1 cellular context compared by ENCODE assay signal in the genomic region with DNA sequence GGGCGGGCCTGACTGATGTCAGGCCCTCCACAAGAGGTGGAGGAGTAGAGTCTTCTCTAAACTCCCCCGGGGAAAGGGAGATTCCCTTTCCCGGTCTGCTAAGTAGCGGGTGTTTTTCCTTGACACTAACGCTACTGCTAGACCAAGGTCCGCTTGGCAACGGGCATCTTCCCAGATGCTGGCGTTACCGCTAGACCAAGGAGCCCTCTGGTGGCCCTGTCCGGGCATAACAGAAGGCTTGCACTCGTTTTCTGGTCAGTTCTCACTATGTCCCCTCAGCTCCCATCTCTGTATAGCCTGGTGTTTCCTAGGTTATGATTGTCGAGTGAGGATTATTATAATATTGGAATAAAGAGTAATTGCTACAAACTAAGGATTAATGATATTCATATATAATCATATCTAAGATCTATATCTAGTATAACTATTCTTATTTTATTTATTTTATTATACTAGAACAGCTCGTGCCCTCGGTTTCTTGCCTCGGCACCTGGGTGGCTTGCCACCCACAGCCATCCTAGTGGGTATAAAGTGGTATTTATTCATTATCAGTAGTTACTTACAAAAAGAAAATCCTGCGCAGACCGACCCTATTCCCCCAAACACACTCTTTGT.
TF ChIP-seq lines count a peak whose summit lies in the region.

No MANE protein-coding gene starts in this region.

TF ChIP-seq in HepG2, 621 proteins besides CTCF, POLR2A, EP300 and RAD21:
- TF ChIP-seq THAP11 (CRISPR knock-in tag; IDR thresholded peaks at IDR 0.05) = 0 out of 2 replicates have a peak, but pooled peaks have one; percentile 18
- TF ChIP-seq STAG1 (CRISPR knock-in tag; IDR thresholded peaks at IDR 0.05) = peak; percentile 78
- peak; percentile 26; the same call in 1 of the 2 replicates for TF ChIP-seq ZNF264 (CRISPR knock-in tag; IDR thresholded peaks at IDR 0.05)
- 0 out of 2 replicates have a peak, but pooled peaks have one; percentile 9 for TF ChIP-seq FOSL2 (CRISPR knock-in tag; IDR thresholded peaks at IDR 0.05)
- peak; percentile 32; the same call in 1 of the 2 replicates for TF ChIP-seq SMC3 (IDR thresholded peaks at IDR 0.05; ENCODE audit: low read length)
- TF ChIP-seq CBX5 (CRISPR knock-in tag; IDR thresholded peaks at IDR 0.05; ENCODE audit: borderline replicate concordance) = 0 out of 2 replicates have a peak, but pooled peaks have one; percentile 49
- peak; percentile 86 for TF ChIP-seq ZBTB38 (CRISPR knock-in tag; IDR thresholded peaks at IDR 0.05)
- TF ChIP-seq, protein P1, sequence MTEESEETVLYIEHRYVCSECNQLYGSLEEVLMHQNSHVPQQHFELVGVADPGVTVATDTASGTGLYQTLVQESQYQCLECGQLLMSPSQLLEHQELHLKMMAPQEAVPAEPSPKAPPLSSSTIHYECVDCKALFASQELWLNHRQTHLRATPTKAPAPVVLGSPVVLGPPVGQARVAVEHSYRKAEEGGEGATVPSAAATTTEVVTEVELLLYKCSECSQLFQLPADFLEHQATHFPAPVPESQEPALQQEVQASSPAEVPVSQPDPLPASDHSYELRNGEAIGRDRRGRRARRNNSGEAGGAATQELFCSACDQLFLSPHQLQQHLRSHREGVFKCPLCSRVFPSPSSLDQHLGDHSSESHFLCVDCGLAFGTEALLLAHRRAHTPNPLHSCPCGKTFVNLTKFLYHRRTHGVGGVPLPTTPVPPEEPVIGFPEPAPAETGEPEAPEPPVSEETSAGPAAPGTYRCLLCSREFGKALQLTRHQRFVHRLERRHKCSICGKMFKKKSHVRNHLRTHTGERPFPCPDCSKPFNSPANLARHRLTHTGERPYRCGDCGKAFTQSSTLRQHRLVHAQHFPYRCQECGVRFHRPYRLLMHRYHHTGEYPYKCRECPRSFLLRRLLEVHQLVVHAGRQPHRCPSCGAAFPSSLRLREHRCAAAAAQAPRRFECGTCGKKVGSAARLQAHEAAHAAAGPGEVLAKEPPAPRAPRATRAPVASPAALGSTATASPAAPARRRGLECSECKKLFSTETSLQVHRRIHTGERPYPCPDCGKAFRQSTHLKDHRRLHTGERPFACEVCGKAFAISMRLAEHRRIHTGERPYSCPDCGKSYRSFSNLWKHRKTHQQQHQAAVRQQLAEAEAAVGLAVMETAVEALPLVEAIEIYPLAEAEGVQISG (CRISPR knock-in tag; IDR thresholded peaks at IDR 0.05) = peak; percentile 40; the same call in 1 of the 2 replicates
- peak; percentile 50; the same call in 1 of the 2 replicates for TF ChIP-seq ZMYM4 (CRISPR knock-in tag; IDR thresholded peaks at IDR 0.05)
- TF ChIP-seq HOXA3 (CRISPR knock-in tag; IDR thresholded peaks at IDR 0.05) = peak; percentile 32; the same call in 1 of the 2 replicates
- peak; percentile 74 for TF ChIP-seq HNF4A (CRISPR knock-in tag; IDR thresholded peaks at IDR 0.05)
- peak; percentile 37; the same call in 1 of the 2 replicates for TF ChIP-seq SALL1 (CRISPR knock-in tag; IDR thresholded peaks at IDR 0.05)
- peak; percentile 85 for TF ChIP-seq ZNF335 (CRISPR knock-in tag; IDR thresholded peaks at IDR 0.05)
- TF ChIP-seq, protein P2, sequence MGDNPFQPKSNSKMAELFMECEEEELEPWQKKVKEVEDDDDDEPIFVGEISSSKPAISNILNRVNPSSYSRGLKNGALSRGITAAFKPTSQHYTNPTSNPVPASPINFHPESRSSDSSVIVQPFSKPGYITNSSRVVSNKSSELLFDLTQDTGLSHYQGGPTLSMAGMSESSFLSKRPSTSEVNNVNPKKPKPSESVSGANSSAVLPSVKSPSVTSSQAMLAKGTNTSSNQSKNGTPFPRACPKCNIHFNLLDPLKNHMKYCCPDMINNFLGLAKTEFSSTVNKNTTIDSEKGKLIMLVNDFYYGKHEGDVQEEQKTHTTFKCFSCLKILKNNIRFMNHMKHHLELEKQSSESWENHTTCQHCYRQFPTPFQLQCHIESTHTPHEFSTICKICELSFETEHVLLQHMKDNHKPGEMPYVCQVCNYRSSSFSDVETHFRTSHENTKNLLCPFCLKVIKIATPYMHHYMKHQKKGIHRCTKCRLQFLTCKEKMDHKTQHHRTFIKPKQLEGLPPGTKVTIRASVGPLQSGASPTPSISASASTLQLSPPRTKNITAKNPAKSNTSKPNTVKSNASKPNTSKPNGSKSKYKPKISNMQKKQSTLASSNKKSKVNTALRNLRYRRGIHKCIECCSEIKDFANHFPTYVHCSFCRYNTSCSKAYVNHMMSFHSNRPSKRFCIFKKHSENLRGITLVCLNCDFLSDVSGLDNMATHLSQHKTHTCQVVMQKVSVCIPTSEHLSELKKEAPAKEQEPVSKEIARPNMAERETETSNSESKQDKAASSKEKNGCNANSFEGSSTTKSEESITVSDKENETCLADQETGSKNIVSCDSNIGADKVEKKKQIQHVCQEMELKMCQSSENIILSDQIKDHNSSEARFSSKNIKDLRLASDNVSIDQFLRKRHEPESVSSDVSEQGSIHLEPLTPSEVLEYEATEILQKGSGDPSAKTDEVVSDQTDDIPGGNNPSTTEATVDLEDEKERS (CRISPR knock-in tag; IDR thresholded peaks at IDR 0.05) = peak; percentile 86
- TF ChIP-seq, protein P3, sequence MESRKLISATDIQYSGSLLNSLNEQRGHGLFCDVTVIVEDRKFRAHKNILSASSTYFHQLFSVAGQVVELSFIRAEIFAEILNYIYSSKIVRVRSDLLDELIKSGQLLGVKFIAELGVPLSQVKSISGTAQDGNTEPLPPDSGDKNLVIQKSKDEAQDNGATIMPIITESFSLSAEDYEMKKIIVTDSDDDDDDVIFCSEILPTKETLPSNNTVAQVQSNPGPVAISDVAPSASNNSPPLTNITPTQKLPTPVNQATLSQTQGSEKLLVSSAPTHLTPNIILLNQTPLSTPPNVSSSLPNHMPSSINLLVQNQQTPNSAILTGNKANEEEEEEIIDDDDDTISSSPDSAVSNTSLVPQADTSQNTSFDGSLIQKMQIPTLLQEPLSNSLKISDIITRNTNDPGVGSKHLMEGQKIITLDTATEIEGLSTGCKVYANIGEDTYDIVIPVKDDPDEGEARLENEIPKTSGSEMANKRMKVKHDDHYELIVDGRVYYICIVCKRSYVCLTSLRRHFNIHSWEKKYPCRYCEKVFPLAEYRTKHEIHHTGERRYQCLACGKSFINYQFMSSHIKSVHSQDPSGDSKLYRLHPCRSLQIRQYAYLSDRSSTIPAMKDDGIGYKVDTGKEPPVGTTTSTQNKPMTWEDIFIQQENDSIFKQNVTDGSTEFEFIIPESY (CRISPR knock-in tag; IDR thresholded peaks at IDR 0.05) = peak; percentile 100
- TF ChIP-seq KDM3A (CRISPR knock-in tag; IDR thresholded peaks at IDR 0.05; ENCODE audit: low read depth) = 0 out of 2 replicates have a peak, but pooled peaks have one; percentile 32
- TF ChIP-seq, protein P4, sequence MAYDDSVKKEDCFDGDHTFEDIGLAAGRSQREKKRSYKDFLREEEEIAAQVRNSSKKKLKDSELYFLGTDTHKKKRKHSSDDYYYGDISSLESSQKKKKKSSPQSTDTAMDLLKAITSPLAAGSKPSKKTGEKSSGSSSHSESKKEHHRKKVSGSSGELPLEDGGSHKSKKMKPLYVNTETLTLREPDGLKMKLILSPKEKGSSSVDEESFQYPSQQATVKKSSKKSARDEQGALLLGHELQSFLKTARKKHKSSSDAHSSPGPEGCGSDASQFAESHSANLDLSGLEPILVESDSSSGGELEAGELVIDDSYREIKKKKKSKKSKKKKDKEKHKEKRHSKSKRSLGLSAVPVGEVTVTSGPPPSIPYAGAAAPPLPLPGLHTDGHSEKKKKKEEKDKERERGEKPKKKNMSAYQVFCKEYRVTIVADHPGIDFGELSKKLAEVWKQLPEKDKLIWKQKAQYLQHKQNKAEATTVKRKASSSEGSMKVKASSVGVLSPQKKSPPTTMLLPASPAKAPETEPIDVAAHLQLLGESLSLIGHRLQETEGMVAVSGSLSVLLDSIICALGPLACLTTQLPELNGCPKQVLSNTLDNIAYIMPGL (CRISPR knock-in tag; IDR thresholded peaks at IDR 0.05; ENCODE audit: borderline replicate concordance in 1 of 2, low read depth in 1 of 2) = peak in 1 of 2 experiments; percentile 49; a peak in 1 of 4 replicates
- TF ChIP-seq, protein P5, sequence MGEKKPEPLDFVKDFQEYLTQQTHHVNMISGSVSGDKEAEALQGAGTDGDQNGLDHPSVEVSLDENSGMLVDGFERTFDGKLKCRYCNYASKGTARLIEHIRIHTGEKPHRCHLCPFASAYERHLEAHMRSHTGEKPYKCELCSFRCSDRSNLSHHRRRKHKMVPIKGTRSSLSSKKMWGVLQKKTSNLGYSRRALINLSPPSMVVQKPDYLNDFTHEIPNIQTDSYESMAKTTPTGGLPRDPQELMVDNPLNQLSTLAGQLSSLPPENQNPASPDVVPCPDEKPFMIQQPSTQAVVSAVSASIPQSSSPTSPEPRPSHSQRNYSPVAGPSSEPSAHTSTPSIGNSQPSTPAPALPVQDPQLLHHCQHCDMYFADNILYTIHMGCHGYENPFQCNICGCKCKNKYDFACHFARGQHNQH (CRISPR knock-in tag; IDR thresholded peaks at IDR 0.05) = 0 out of 2 replicates have a peak, but pooled peaks have one; percentile 44
- TF ChIP-seq, protein P6, sequence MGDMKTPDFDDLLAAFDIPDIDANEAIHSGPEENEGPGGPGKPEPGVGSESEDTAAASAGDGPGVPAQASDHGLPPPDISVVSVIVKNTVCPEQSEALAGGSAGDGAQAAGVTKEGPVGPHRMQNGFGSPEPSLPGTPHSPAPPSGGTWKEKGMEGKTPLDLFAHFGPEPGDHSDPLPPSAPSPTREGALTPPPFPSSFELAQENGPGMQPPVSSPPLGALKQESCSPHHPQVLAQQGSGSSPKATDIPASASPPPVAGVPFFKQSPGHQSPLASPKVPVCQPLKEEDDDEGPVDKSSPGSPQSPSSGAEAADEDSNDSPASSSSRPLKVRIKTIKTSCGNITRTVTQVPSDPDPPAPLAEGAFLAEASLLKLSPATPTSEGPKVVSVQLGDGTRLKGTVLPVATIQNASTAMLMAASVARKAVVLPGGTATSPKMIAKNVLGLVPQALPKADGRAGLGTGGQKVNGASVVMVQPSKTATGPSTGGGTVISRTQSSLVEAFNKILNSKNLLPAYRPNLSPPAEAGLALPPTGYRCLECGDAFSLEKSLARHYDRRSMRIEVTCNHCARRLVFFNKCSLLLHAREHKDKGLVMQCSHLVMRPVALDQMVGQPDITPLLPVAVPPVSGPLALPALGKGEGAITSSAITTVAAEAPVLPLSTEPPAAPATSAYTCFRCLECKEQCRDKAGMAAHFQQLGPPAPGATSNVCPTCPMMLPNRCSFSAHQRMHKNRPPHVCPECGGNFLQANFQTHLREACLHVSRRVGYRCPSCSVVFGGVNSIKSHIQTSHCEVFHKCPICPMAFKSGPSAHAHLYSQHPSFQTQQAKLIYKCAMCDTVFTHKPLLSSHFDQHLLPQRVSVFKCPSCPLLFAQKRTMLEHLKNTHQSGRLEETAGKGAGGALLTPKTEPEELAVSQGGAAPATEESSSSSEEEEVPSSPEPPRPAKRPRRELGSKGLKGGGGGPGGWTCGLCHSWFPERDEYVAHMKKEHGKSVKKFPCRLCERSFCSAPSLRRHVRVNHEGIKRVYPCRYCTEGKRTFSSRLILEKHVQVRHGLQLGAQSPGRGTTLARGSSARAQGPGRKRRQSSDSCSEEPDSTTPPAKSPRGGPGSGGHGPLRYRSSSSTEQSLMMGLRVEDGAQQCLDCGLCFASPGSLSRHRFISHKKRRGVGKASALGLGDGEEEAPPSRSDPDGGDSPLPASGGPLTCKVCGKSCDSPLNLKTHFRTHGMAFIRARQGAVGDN (CRISPR knock-in tag; IDR thresholded peaks at IDR 0.05) = peak; percentile 29; the same call in 1 of the 2 replicates
- TF ChIP-seq GATAD2A (CRISPR knock-in tag; IDR thresholded peaks at IDR 0.05) = peak; percentile 39; the same call in 1 of the 2 replicates
- peak; percentile 27; the same call in 1 of the 2 replicates for TF ChIP-seq HDAC2 (CRISPR knock-in tag; IDR thresholded peaks at IDR 0.05)
- 0 out of 2 replicates have a peak, but pooled peaks have one; percentile 46 for TF ChIP-seq ZNF205 (CRISPR knock-in tag; IDR thresholded peaks at IDR 0.05)
- TF ChIP-seq KDM2A (CRISPR knock-in tag; IDR thresholded peaks at IDR 0.05; ENCODE audit: borderline replicate concordance, low read depth) = peak; percentile 69; the same call in 1 of the 2 replicates
- 0 out of 2 replicates have a peak, but pooled peaks have one; percentile 32 for TF ChIP-seq GATAD1 (CRISPR knock-in tag; IDR thresholded peaks at IDR 0.05)
